In the genomic region with DNA sequence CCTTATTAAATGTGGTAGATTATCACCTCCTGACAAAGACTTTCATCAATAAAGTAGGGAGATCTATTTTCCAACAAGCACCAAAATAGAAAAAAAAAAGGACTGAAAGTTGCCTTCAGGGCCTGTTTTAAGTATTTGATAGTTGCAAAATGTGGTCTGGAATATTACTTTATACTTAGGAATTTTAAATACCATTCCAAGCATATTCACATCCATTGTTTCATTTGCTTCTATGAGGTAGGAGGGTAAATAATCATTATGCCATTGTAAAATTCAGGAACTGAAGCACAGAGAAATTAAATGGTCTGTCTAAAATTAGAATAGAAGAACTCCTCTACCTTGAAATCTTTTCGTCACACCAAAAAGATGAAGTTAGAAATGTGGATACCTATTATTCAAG, we compare ENCODE assay signal across 18 cellular contexts.
"Had no signal": no experiment of that assay in that cellular context is flagged by ENCODE, and none has a peak within 500 bp of the region (broad histone marks: within the 10 kb centered on the region; RNA-seq: fewer than 3 reads in every experiment).

No MANE protein-coding gene starts in this region.

- H3K9me3 ChIP-seq: mucosa of descending colon, pancreas, tibial artery, uterus had no signal

- H3K27me3 ChIP-seq: pancreas, tibial artery, uterus had no signal

- DNase-seq: activated CD4-positive, alpha-beta T cell treated with anti-CD3 and anti-CD28 coated beads, Interleukin-2, amount 10 ng/mL, durations not matched to agents 7 days and 5 days; activated CD4-positive, CD25-positive, alpha-beta regulatory T cell; activated CD8-positive, alpha-beta memory T cell treated with anti-CD3 and anti-CD28 coated beads, Interleukin-2, amount 50 U/mL, for 48 hours; activated gamma-delta T cell; activated T-cell treated with anti-CD3 and anti-CD28 coated beads, Interleukin-2, amount 50 U/mL, for 72 hours; amygdala; effector memory CD8-positive, alpha-beta T cell; hippocampal formation; left ventricle myocardium superior; mucosa of descending colon; naive thymus-derived CD8-positive, alpha-beta T cell; pancreas; stimulated activated CD4-positive, alpha-beta T cell treated with anti-CD3 and anti-CD28 coated beads, Interleukin-2, amount 100 ng/mL, for 48 hours; stimulated activated naive B cell treated with anti-CD40 and anti-IgM and Interleukin-4, amounts not matched to agents 10 μg/mL and 1 μg/mL and 100 μg/mL, for 72 hours; tibial artery; uterus had no signal

- H3K4me3 ChIP-seq: mucosa of descending colon, pancreas, tibial artery, uterus had no signal

- H3K4me1 ChIP-seq: pancreas, uterus had no signal

- H3K27ac ChIP-seq: epithelial cell of prostate, pancreas, tibial artery, uterus had no signal

- H3K36me3 ChIP-seq: pancreas, tibial artery, uterus had no signal

- ATAC-seq: activated naive CD4-positive, alpha-beta T cell treated with anti-CD3 and anti-CD28 coated beads, Interleukin-2, amount 50 U/mL, for 72 hours; activated T-cell treated with anti-CD3 and anti-CD28 coated beads, Interleukin-2, amount 50 U/mL, for 72 hours; effector memory CD8-positive, alpha-beta T cell; left ventricle myocardium superior; mucosa of descending colon; naive thymus-derived CD8-positive, alpha-beta T cell; pancreas; stimulated activated naive B cell treated with anti-CD40 and anti-IgM and Interleukin-4, amounts not matched to agents 10 μg/mL and 1 μg/mL and 100 μg/mL, for 72 hours had no signal
